1 cellular context compared by ENCODE assay signal in genomic region chr7:131183076-131183471, GRCh38.
TF ChIP-seq lines count a peak whose summit lies in the region.

No MANE protein-coding gene starts in this region.

TF ChIP-seq in GM12878, 131 proteins besides CTCF, POLR2A, EP300 and RAD21:
- TF ChIP-seq, protein P1, sequence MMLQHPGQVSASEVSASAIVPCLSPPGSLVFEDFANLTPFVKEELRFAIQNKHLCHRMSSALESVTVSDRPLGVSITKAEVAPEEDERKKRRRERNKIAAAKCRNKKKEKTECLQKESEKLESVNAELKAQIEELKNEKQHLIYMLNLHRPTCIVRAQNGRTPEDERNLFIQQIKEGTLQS (IDR thresholded peaks at IDR 0.05; ENCODE audit: borderline replicate concordance, extremely low read depth, low read depth, low read length), result no peak
- peak; percentile 54; the same call in 1 of the 2 replicates for TF ChIP-seq SPI1 (IDR thresholded peaks at IDR 0.05; ENCODE audit: borderline replicate concordance, insufficient read depth, low read depth, low read length)
TF ChIP-seq in GM12878: peak in this region for 1.
